In genomic region chr11:5737672-5738071, GRCh38 we compare ENCODE assay signal across 22 cellular contexts. TPM values are rescaled to one million over a fixed set of nuclear protein-coding genes. Genes with fewer than 3 reads are reported as not detected.
"Had no signal": no experiment of that assay in that cellular context is flagged by ENCODE, and none has a peak within 500 bp of the region (broad histone marks: within the 10 kb centered on the region; RNA-seq: fewer than 3 reads in every experiment).

No MANE protein-coding gene starts in this region.

- H3K27ac ChIP-seq: gastroesophageal sphincter, lower lobe of right lung, transverse colon, uterus, VCaP had no signal

- H3K27me3 Mint-ChIP-seq: activated naive CD4-positive, alpha-beta T cell treated with anti-CD3 and anti-CD28 coated beads, Interleukin-2, amount 50 U/mL, for 24 hours had no signal

- ATAC-seq: activated T-cell treated with anti-CD3 and anti-CD28 coated beads, Interleukin-2, amount 50 U/mL, for 72 hours; effector memory CD8-positive, alpha-beta T cell; gastroesophageal sphincter; lower lobe of right lung; natural killer cell treated with Interleukin-12 subunit alpha and Interleukin-12 subunit beta and Interleukin-15 and Interleukin-18, amount 100 ng/mL, for 72 hours had no signal

- H3K36me3 ChIP-seq: gastroesophageal sphincter, lower lobe of right lung, transverse colon, uterus had no signal

- H3K4me1 ChIP-seq: gastroesophageal sphincter, lower lobe of right lung, transverse colon, uterus had no signal

- H3K4me1 Mint-ChIP-seq: activated naive CD4-positive, alpha-beta T cell treated with anti-CD3 and anti-CD28 coated beads, Interleukin-2, amount 50 U/mL, for 24 hours had no signal

- H3K4me3 Mint-ChIP-seq: activated naive CD4-positive, alpha-beta T cell treated with anti-CD3 and anti-CD28 coated beads, Interleukin-2, amount 50 U/mL, for 24 hours; activated T-cell treated with anti-CD3 and anti-CD28 coated beads, Interleukin-2, amount 50 U/mL, for 72 hours; effector memory CD8-positive, alpha-beta T cell; natural killer cell treated with Interleukin-12 subunit alpha and Interleukin-12 subunit beta and Interleukin-15 and Interleukin-18, amount 100 ng/mL, for 72 hours had no signal

- H3K9me3 ChIP-seq: lower lobe of right lung, transverse colon had no signal

- DNase-seq: activated CD4-positive, CD25-positive, alpha-beta regulatory T cell treated with anti-CD3 and anti-CD28 coated beads, Interleukin-2, amount 50 U/mL, for 72 hours; activated effector memory CD4-positive, alpha-beta T cell treated with anti-CD3 and anti-CD28 coated beads, Interleukin-2, amount 50 U/mL, for 16 hours; activated T-cell treated with anti-CD3 and anti-CD28 coated beads, Interleukin-2, amount 50 U/mL, for 72 hours; effector memory CD8-positive, alpha-beta T cell; lower lobe of right lung; stimulated activated CD4-positive, alpha-beta T cell treated with anti-CD3 and anti-CD28 coated beads, Interleukin-2, amount 100 ng/mL, for 24 hours; stimulated activated naive CD4-positive, alpha-beta T cell treated with Interleukin-2 at 50 U/mL for 16 hours; substantia nigra; T1000; transverse colon; uterus had no signal

- H3K4me3 ChIP-seq: gastroesophageal sphincter, lower lobe of right lung, transverse colon, uterus had no signal

- H3K27me3 ChIP-seq: gastroesophageal sphincter, transverse colon, uterus had no signal

- H3K27ac Mint-ChIP-seq: activated naive CD4-positive, alpha-beta T cell treated with anti-CD3 and anti-CD28 coated beads, Interleukin-2, amount 50 U/mL, for 24 hours; activated T-cell treated with anti-CD3 and anti-CD28 coated beads, Interleukin-2, amount 50 U/mL, for 72 hours; effector memory CD8-positive, alpha-beta T cell; natural killer cell treated with Interleukin-12 subunit alpha and Interleukin-12 subunit beta and Interleukin-15 and Interleukin-18, amount 100 ng/mL, for 72 hours had no signal

RNA-seq across cellular contexts. Expression of gene OR56B1, which starts 1.4 kb away (rescaled TPM):
- total RNA-seq: activated CD8-positive, alpha-beta memory T cell treated with anti-CD3 and anti-CD28 coated beads for 36 hours; cardiac septum; dermis microvascular lymphatic vessel endothelial cell; epithelial cell of proximal tubule; lower lobe of right lung; skeletal muscle tissue; transverse colon had no signal
- polyA plus RNA-seq: adipose tissue had no signal

RNA-seq across cellular contexts. Expression of gene OR52N4, which starts 16.4 kb away (rescaled TPM):
- total RNA-seq: cardiac septum, dermis microvascular lymphatic vessel endothelial cell, epithelial cell of proximal tubule, lower lobe of right lung, skeletal muscle tissue, transverse colon had no signal

RNA-seq across cellular contexts. Expression of gene OR52N5, which starts 45.5 kb away (rescaled TPM):
- total RNA-seq: activated CD8-positive, alpha-beta memory T cell treated with anti-CD3 and anti-CD28 coated beads for 36 hours; activated T-cell treated with anti-CD3 and anti-CD28 coated beads, Interleukin-2, amount 50 U/mL, for 72 hours; cardiac septum; dermis microvascular lymphatic vessel endothelial cell; epithelial cell of proximal tubule; lower lobe of right lung; natural killer cell treated with Interleukin-12 subunit alpha and Interleukin-12 subunit beta and Interleukin-15 and Interleukin-18, amount 100 ng/mL, for 72 hours; skeletal muscle tissue; T-helper 1 cell treated with Interleukin-12 subunit alpha and Interleukin-12 subunit beta and Interleukin-4 antibody, amounts not matched to agents 30 ng/mL and 1 ng/mL, for 36 hours had no signal
